In genomic region chr17:19387921-19388521, GRCh38 we compare ENCODE assay signal across 8 cellular contexts. TPM values are rescaled to one million over a fixed set of nuclear protein-coding genes. Genes with fewer than 3 reads are reported as not detected.
DNase-seq lines count a peak whose midpoint lies in the region; ATAC-seq and TF ChIP-seq lines count a peak whose summit lies in the region.

No MANE protein-coding gene starts in this region.

- no peak for TF ChIP-seq POLR2A in GM18505 (IDR thresholded peaks at IDR 0.05; ENCODE audit: borderline replicate concordance, extremely low read depth, insufficient read depth, insufficient read length)

- peak overlapping the region; percentile 67 for H3K27ac ChIP-seq in iPS-20b (ENCODE audit: low read length)

- peaks cover 26% of the 10 kb centered on the region for H3K36me3 ChIP-seq in iPS-20b (ENCODE audit: insufficient read depth, low read depth, low read length)

- ATAC-seq in GM19397 (IDR thresholded peaks at IDR 0.05; ENCODE audit: unreplicated experiment) (no peak), GM18505 (IDR thresholded peaks at IDR 0.05; ENCODE audit: unreplicated experiment) (no peak)

- DNase-seq in HT-29 (ENCODE audit: low spot score) (peak; percentile 4), amniotic epithelial cell (ENCODE audit: low read depth) (peak; percentile 77), stromal cell of bone marrow (ENCODE audit: low read depth) (peak; percentile 59), OCI-M2 (lab: John Stamatoyannopoulos, UW; ENCODE audit: unreplicated experiment) (no peak)
- no peak for DNase-seq in stimulated activated CD4-positive, alpha-beta T cell treated with anti-CD3 and anti-CD28 coated beads, Interleukin-4, amount 100 ng/mL, for 4 hours

- no peak overlapping the region; the same call in 1 of the 2 replicates for H3K4me3 ChIP-seq in iPS-20b (ENCODE audit: low read length)

- no peaks in the 10 kb centered on the region for H3K27me3 ChIP-seq in iPS-20b (ENCODE audit: insufficient read depth, low read length)

- peaks cover 12% of the 10 kb centered on the region; the same call in 1 of the 2 replicates for H3K4me1 ChIP-seq in iPS-20b (ENCODE audit: insufficient read depth, low read length)

- no peaks in the 10 kb centered on the region for H3K9me3 ChIP-seq in iPS-20b (ENCODE audit: insufficient read depth, low read depth, low read length)

- H3K9ac ChIP-seq in iPS-20b (ENCODE audit: low read depth, low read length) = peak overlapping the region; percentile 75; the same call in 1 of the 2 replicates

RNA-seq across cellular contexts. Expression of gene MFAP4, which starts 1.0 kb away (rescaled TPM):
- total RNA-seq in HT-29 (2014; rRNA removed; shearing (Covaris generic)) = not detected in 2 replicates

RNA-seq across cellular contexts. Expression of gene MAPK7, which starts 9.7 kb away (rescaled TPM):
- total RNA-seq in HT-29 (2014; rRNA removed; shearing (Covaris generic)) = 5.6 and 6.4 TPM in 2 replicates

RNA-seq across cellular contexts. Expression of gene RNF112, which starts 23.0 kb away (rescaled TPM):
- not detected in 2 replicates for total RNA-seq in HT-29 (2014; rRNA removed; shearing (Covaris generic))

RNA-seq across cellular contexts. Expression of gene B9D1, which starts 25.5 kb away (rescaled TPM):
- 28.1 and 29.3 TPM in 2 replicates for total RNA-seq in HT-29 (2014; rRNA removed; shearing (Covaris generic))

Comparison
In these comparisons a context has a peak if more than half of its experiments do, and no peak if none do; other contexts are left out.
1. DNase-seq: peak in HT-29 (single experiment), amniotic epithelial cell (single experiment) and stromal cell of bone marrow (single experiment); none in stimulated activated CD4-positive, alpha-beta T cell treated with anti-CD3 and anti-CD28 coated beads, Interleukin-4, amount 100 ng/mL, for 4 hours (0 of 2) and OCI-M2 (single experiment).